In genomic region chr9:130995399-130995941, GRCh38 we compare ENCODE assay signal across 10 cellular contexts. TPM values are rescaled to one million over a fixed set of nuclear protein-coding genes. Genes with fewer than 3 reads are reported as not detected.
DNase-seq lines count a peak whose midpoint lies in the region; ATAC-seq and TF ChIP-seq lines count a peak whose summit lies in the region.
"Had no signal": no experiment of that assay in that cellular context is flagged by ENCODE, and none has a peak within 500 bp of the region (broad histone marks: within the 10 kb centered on the region; RNA-seq: fewer than 3 reads in every experiment).

No MANE protein-coding gene starts in this region.

- H3K27ac Mint-ChIP-seq in activated CD8-positive, alpha-beta T cell treated with anti-CD3 and anti-CD28 coated beads for 36 hours: no peak overlapping the region
- H3K27ac Mint-ChIP-seq in activated CD8-positive, alpha-beta T cell treated with anti-CD3 and anti-CD28 coated beads, Interleukin-2, amount 10 ng/mL, durations not matched to agents 7 days and 5 days: no peak overlapping the region
- H3K27ac Mint-ChIP-seq in type B pancreatic cell: peak overlapping the region; percentile 26
- H3K27ac Mint-ChIP-seq: CD4-positive, CD25-positive, alpha-beta regulatory T cell had no signal

- no peak for TF ChIP-seq CTCF in activated CD8-positive, alpha-beta T cell treated with anti-CD3 and anti-CD28 coated beads for 36 hours (IDR thresholded peaks at IDR 0.05)
- TF ChIP-seq CTCF in gastroesophageal sphincter (IDR thresholded peaks at IDR 0.05) (no peak), type B pancreatic cell (conservative IDR thresholded peaks at IDR 0.05) (no peak)

- DNase-seq in activated CD8-positive, alpha-beta T cell treated with anti-CD3 and anti-CD28 coated beads for 36 hours: no peak
- DNase-seq in activated CD8-positive, alpha-beta T cell treated with anti-CD3 and anti-CD28 coated beads, Interleukin-2, amount 10 ng/mL, durations not matched to agents 7 days and 5 days: no peak
- DNase-seq in SK-MEL-5 (ENCODE audit: low read depth, low spot score) (peak; percentile 46), type B pancreatic cell (ENCODE audit: extremely low spot score, unreplicated experiment) (no peak), NCI-H146 treated with DMSO at 0.1 percent for 48 hours (lab: John Stamatoyannopoulos, UW; ENCODE audit: unreplicated experiment) (no peak)
- DNase-seq: CD4-positive, CD25-positive, alpha-beta regulatory T cell had no signal

- H3K27me3 Mint-ChIP-seq in activated CD8-positive, alpha-beta T cell treated with anti-CD3 and anti-CD28 coated beads for 36 hours: peaks cover 7% of the 10 kb centered on the region
- peaks cover 3% of the 10 kb centered on the region for H3K27me3 Mint-ChIP-seq in activated CD8-positive, alpha-beta T cell treated with anti-CD3 and anti-CD28 coated beads, Interleukin-2, amount 10 ng/mL, durations not matched to agents 7 days and 5 days (ENCODE audit: low read depth)
- peaks cover 36% of the 10 kb centered on the region for H3K27me3 Mint-ChIP-seq in type B pancreatic cell

- no peaks in the 10 kb centered on the region for H3K36me3 Mint-ChIP-seq in activated CD8-positive, alpha-beta T cell treated with anti-CD3 and anti-CD28 coated beads for 36 hours (ENCODE audit: low read depth)
- H3K36me3 Mint-ChIP-seq in activated CD8-positive, alpha-beta T cell treated with anti-CD3 and anti-CD28 coated beads, Interleukin-2, amount 10 ng/mL, durations not matched to agents 7 days and 5 days (ENCODE audit: low read depth): no peaks in the 10 kb centered on the region
- no peaks in the 10 kb centered on the region for H3K36me3 Mint-ChIP-seq in type B pancreatic cell
- H3K36me3 Mint-ChIP-seq: CD4-positive, CD25-positive, alpha-beta regulatory T cell had no signal

- intact Hi-C loops in activated CD8-positive, alpha-beta T cell treated with anti-CD3 and anti-CD28 coated beads for 36 hours (cut with micrococcal nuclease): no loop called here

- 24% methylated on average over 4 of the region's 10 CpGs; no CpG with 5 or more reads in 1 of the 2 donors for WGBS in gastroesophageal sphincter (ENCODE audit: low coverage in 1 of 2), 2 donors

- H3K4me3 Mint-ChIP-seq in activated CD8-positive, alpha-beta T cell treated with anti-CD3 and anti-CD28 coated beads for 36 hours: no peak overlapping the region
- H3K4me3 Mint-ChIP-seq in activated CD8-positive, alpha-beta T cell treated with anti-CD3 and anti-CD28 coated beads, Interleukin-2, amount 10 ng/mL, durations not matched to agents 7 days and 5 days: no peak overlapping the region
- no peak overlapping the region for H3K4me3 Mint-ChIP-seq in type B pancreatic cell
- H3K4me3 Mint-ChIP-seq: CD4-positive, CD25-positive, alpha-beta regulatory T cell had no signal

- no peak overlapping the region for H3K4me3 ChIP-seq in gastroesophageal sphincter

- no peaks in the 10 kb centered on the region for H3K9me3 ChIP-seq in gastroesophageal sphincter

- peaks cover 67% of the 10 kb centered on the region for H3K27me3 ChIP-seq in gastroesophageal sphincter

- no peak for TF ChIP-seq EP300 in gastroesophageal sphincter (IDR thresholded peaks at IDR 0.05)

- ATAC-seq in activated CD8-positive, alpha-beta T cell treated with anti-CD3 and anti-CD28 coated beads for 36 hours: peak; percentile 32
- no peak for ATAC-seq in activated CD8-positive, alpha-beta T cell treated with anti-CD3 and anti-CD28 coated beads, Interleukin-2, amount 10 ng/mL, durations not matched to agents 7 days and 5 days
- ATAC-seq in gastroesophageal sphincter: peak; percentile 27
- ATAC-seq in GM21528 (IDR thresholded peaks at IDR 0.05; ENCODE audit: low FRiP score, unreplicated experiment): no peak
- no peak for ATAC-seq in GM19467 (IDR thresholded peaks at IDR 0.05; ENCODE audit: unreplicated experiment)

- H3K36me3 ChIP-seq in gastroesophageal sphincter: no peaks in the 10 kb centered on the region

- H3K9me3 Mint-ChIP-seq in activated CD8-positive, alpha-beta T cell treated with anti-CD3 and anti-CD28 coated beads for 36 hours: no peaks in the 10 kb centered on the region
- H3K9me3 Mint-ChIP-seq in activated CD8-positive, alpha-beta T cell treated with anti-CD3 and anti-CD28 coated beads, Interleukin-2, amount 10 ng/mL, durations not matched to agents 7 days and 5 days (ENCODE audit: insufficient read depth): no peaks in the 10 kb centered on the region
- H3K9me3 Mint-ChIP-seq in type B pancreatic cell: no peaks in the 10 kb centered on the region

- no peak overlapping the region for H3K27ac ChIP-seq in gastroesophageal sphincter
- H3K27ac ChIP-seq: parathyroid adenoma had no signal

- H3K4me1 Mint-ChIP-seq in activated CD8-positive, alpha-beta T cell treated with anti-CD3 and anti-CD28 coated beads for 36 hours (ENCODE audit: low read depth): peaks cover 2% of the 10 kb centered on the region
- H3K4me1 Mint-ChIP-seq in activated CD8-positive, alpha-beta T cell treated with anti-CD3 and anti-CD28 coated beads, Interleukin-2, amount 10 ng/mL, durations not matched to agents 7 days and 5 days (ENCODE audit: low read depth): no peaks in the 10 kb centered on the region
- peaks cover 14% of the 10 kb centered on the region for H3K4me1 Mint-ChIP-seq in type B pancreatic cell (ENCODE audit: unreplicated experiment)

- in situ Hi-C loops in SK-MEL-5 (cut with HindIII; ENCODE audit: low pct_unique_long_range_greater_than_20kb, low sequenced_read_pairs): no loop called here

- CTCF ChIA-PET in activated CD8-positive, alpha-beta T cell treated with anti-CD3 and anti-CD28 coated beads for 36 hours (lab: Charles Lee): no interaction called here
- CTCF ChIA-PET in activated CD8-positive, alpha-beta T cell treated with anti-CD3 and anti-CD28 coated beads, Interleukin-2, amount 10 ng/mL, durations not matched to agents 7 days and 5 days (lab: Charles Lee): no interaction called here

- peaks cover 0 to 8% (median 0%) of the 10 kb centered on the region in 3 donors for H3K4me1 ChIP-seq in gastroesophageal sphincter
- H3K4me1 ChIP-seq: parathyroid adenoma had no signal

- TF ChIP-seq POLR2A in gastroesophageal sphincter (IDR thresholded peaks at IDR 0.05): no peak

- POLR2A ChIA-PET in activated CD8-positive, alpha-beta T cell treated with anti-CD3 and anti-CD28 coated beads for 36 hours (lab: Charles Lee): no interaction called here
- POLR2A ChIA-PET in activated CD8-positive, alpha-beta T cell treated with anti-CD3 and anti-CD28 coated beads, Interleukin-2, amount 10 ng/mL, durations not matched to agents 7 days and 5 days (lab: Charles Lee): no interaction called here

RNA-seq across cellular contexts. Expression of gene LAMC3, which starts 13.5 kb away (rescaled TPM):
- total RNA-seq in activated CD8-positive, alpha-beta T cell treated with anti-CD3 and anti-CD28 coated beads for 36 hours: under 1 TPM; 0.09 to 0.43 TPM
- not detected for total RNA-seq in activated CD8-positive, alpha-beta T cell treated with anti-CD3 and anti-CD28 coated beads, Interleukin-2, amount 10 ng/mL, durations not matched to agents 7 days and 5 days
- total RNA-seq in SK-MEL-5 (2014; rRNA removed; shearing (Covaris generic)): 2.9 and 3.3 TPM in 2 replicates
- polyA plus RNA-seq in SK-MEL-5 (2015; cell fraction: cytosol; rRNA removed): 10.9 and 14.4 TPM in 2 replicates
- 21.4 and 22.5 TPM in 2 replicates for polyA plus RNA-seq in SK-MEL-5 (2015; cell fraction: nucleus; rRNA removed)
- total RNA-seq in gastroesophageal sphincter (under 1 TPM in 3 of 4 donors, not detected in 1; under 0.01 to 0.78 (median 0.50) TPM), type B pancreatic cell (ENCODE audit: low replicate concordance) (0.38 and 7.2 TPM in 2 replicates)

RNA-seq across cellular contexts. Expression of gene FIBCD1, which starts 56.4 kb away (rescaled TPM):
- not detected for total RNA-seq in activated CD8-positive, alpha-beta T cell treated with anti-CD3 and anti-CD28 coated beads for 36 hours
- not detected for total RNA-seq in activated CD8-positive, alpha-beta T cell treated with anti-CD3 and anti-CD28 coated beads, Interleukin-2, amount 10 ng/mL, durations not matched to agents 7 days and 5 days
- 0.26 and 0.67 TPM in 2 replicates for total RNA-seq in SK-MEL-5 (2014; rRNA removed; shearing (Covaris generic))
- 2.7 TPM in 2 replicates for polyA plus RNA-seq in SK-MEL-5 (2015; cell fraction: cytosol; rRNA removed)
- polyA plus RNA-seq in SK-MEL-5 (2015; cell fraction: nucleus; rRNA removed): 0.51 and 1.6 TPM in 2 replicates
- total RNA-seq in gastroesophageal sphincter (1 to 10 TPM in 2 of 4 donors, not detected in 2; 1.4 to 1.7 TPM), type B pancreatic cell (ENCODE audit: low replicate concordance) (0.53 and 0.76 TPM in 2 replicates)
- total RNA-seq: CD4-positive, CD25-positive, alpha-beta regulatory T cell had no signal
- polyA plus RNA-seq: CD4-positive, CD25-positive, alpha-beta regulatory T cell had no signal

Comparison
In these comparisons a context has a peak if more than half of its experiments do, and no peak if none do; other contexts are left out.
1. ATAC-seq: peak in activated CD8-positive, alpha-beta T cell treated with anti-CD3 and anti-CD28 coated beads for 36 hours (single experiment) and gastroesophageal sphincter (single experiment); none in activated CD8-positive, alpha-beta T cell treated with anti-CD3 and anti-CD28 coated beads, Interleukin-2, amount 10 ng/mL, durations not matched to agents 7 days and 5 days (single experiment), GM21528 (single experiment) and GM19467 (single experiment).